32 cellular contexts compared by ENCODE assay signal in genomic region chr2:65688166-65688886, GRCh38.
"Had no signal": no experiment of that assay in that cellular context is flagged by ENCODE, and none has a peak within 500 bp of the region (broad histone marks: within the 10 kb centered on the region; RNA-seq: fewer than 3 reads in every experiment).

No MANE protein-coding gene starts in this region.

- H3K9me3 ChIP-seq: MG63 had no signal

- H3K4me3 ChIP-seq: MG63, PC-9 had no signal

- H3K27ac ChIP-seq: brain microvascular endothelial cell, PC-9, VCaP had no signal

- DNase-seq: activated B cell treated with CpG ODN at 0.5 μM for 24 hours; activated CD4-positive, alpha-beta memory T cell treated with anti-CD3 and anti-CD28 coated beads, Interleukin-2, amount 10 ng/mL, durations not matched to agents 7 days and 5 days; activated CD4-positive, alpha-beta T cell treated with anti-CD3 and anti-CD28 coated beads for 1 hour; activated CD4-positive, alpha-beta T cell treated with anti-CD3 and anti-CD28 coated beads for 48 hours; activated CD8-positive, alpha-beta memory T cell treated with anti-CD3 and anti-CD28 coated beads for 24 hours; activated CD8-positive, alpha-beta memory T cell treated with anti-CD3 and anti-CD28 coated beads, Interleukin-2, amount 10 ng/mL, durations not matched to agents 7 days and 5 days; activated CD8-positive, alpha-beta memory T cell treated with anti-CD3 and anti-CD28 coated beads, Interleukin-2, amount 50 U/mL, for 48 hours; activated effector memory CD4-positive, alpha-beta T cell treated with Interleukin-2 at 50 U/mL for 16 hours; activated naive CD4-positive, alpha-beta T cell treated with anti-CD3 and anti-CD28 coated beads, Interleukin-2, amount 10 ng/mL, durations not matched to agents 7 days and 5 days; activated naive CD8-positive, alpha-beta T cell treated with anti-CD3 and anti-CD28 coated beads, Interleukin-2, amount 50 U/mL, for 24 hours; activated T-cell treated with anti-CD3 and anti-CD28 coated beads, Interleukin-2, amount 50 U/mL, for 48 hours; brain microvascular endothelial cell; Kasumi-1; KG1; MG63; NCI-H1048; NCI-H1105 treated with DMSO at 0.1 percent for 48 hours; NCI-H1436; NCI-H1694; NCI-H1930; NCI-H2081 treated with DMSO at 0.1 percent for 48 hours; NCI-H226; NCI-H446 treated with DMSO at 0.1 percent for 48 hours; NCI-H524; NCI-H69; PC-9; Right ventricle myocardium superior; SW 1271; T-helper 1 cell; T-helper 2 cell; T-helper 9 cell had no signal

- ATAC-seq: activated CD8-positive, alpha-beta memory T cell treated with anti-CD3 and anti-CD28 coated beads, Interleukin-2, amount 10 ng/mL, durations not matched to agents 7 days and 5 days; activated naive CD8-positive, alpha-beta T cell treated with anti-CD3 and anti-CD28 coated beads, Interleukin-2, amount 50 U/mL, for 24 hours had no signal

- H3K27me3 ChIP-seq: brain microvascular endothelial cell, MG63 had no signal

- H3K36me3 ChIP-seq: brain microvascular endothelial cell, MG63 had no signal
